ENCODE assay signal across 1 cellular context in the genomic region with DNA sequence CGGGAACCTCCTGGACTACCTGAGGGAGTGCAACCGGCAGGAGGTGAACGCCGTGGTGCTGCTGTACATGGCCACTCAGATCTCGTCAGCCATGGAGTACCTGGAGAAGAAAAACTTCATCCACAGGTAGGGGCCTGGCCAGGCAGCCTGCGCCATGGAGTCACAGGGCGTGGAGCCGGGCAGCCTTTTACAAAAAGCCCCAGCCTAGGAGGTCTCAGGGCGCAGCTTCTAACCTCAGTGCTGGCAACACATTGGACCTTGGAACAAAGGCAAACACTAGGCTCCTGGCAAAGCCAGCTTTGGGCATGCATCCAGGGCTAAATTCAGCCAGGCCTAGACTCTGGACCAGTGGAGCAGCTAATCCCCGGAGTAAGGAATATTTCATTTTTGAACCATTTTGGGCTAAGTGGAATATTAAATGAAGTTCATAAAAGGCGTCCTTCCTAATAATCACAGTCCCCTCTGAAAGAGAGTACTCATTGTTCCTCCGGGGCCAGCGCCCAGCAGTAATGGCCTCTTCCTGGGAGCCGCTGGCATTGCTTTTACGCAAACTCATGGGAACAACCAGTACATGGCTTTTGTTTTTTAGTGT.
TF ChIP-seq lines count a peak whose summit lies in the region.

No MANE protein-coding gene starts in this region.

TF ChIP-seq in HepG2, 621 proteins besides CTCF, POLR2A, EP300 and RAD21 (continued from another document and continues in another):
- no peak for TF ChIP-seq FOXP1 (IDR thresholded peaks at IDR 0.05)
- TF ChIP-seq FOXP1 (CRISPR knock-in tag; IDR thresholded peaks at IDR 0.05): no peak
- no peak for TF ChIP-seq MAFF (IDR thresholded peaks at IDR 0.05; ENCODE audit: low read depth, low read length)
- no peak for TF ChIP-seq ZNF33A (CRISPR knock-in tag; IDR thresholded peaks at IDR 0.05; ENCODE audit: borderline replicate concordance)
- TF ChIP-seq, protein P1, sequence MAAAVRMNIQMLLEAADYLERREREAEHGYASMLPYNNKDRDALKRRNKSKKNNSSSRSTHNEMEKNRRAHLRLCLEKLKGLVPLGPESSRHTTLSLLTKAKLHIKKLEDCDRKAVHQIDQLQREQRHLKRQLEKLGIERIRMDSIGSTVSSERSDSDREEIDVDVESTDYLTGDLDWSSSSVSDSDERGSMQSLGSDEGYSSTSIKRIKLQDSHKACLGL (CRISPR knock-in tag; IDR thresholded peaks at IDR 0.05): no peak
- TF ChIP-seq SETDB1 (CRISPR knock-in tag; IDR thresholded peaks at IDR 0.05; ENCODE audit: borderline replicate concordance): no peak
- TF ChIP-seq, protein P2, sequence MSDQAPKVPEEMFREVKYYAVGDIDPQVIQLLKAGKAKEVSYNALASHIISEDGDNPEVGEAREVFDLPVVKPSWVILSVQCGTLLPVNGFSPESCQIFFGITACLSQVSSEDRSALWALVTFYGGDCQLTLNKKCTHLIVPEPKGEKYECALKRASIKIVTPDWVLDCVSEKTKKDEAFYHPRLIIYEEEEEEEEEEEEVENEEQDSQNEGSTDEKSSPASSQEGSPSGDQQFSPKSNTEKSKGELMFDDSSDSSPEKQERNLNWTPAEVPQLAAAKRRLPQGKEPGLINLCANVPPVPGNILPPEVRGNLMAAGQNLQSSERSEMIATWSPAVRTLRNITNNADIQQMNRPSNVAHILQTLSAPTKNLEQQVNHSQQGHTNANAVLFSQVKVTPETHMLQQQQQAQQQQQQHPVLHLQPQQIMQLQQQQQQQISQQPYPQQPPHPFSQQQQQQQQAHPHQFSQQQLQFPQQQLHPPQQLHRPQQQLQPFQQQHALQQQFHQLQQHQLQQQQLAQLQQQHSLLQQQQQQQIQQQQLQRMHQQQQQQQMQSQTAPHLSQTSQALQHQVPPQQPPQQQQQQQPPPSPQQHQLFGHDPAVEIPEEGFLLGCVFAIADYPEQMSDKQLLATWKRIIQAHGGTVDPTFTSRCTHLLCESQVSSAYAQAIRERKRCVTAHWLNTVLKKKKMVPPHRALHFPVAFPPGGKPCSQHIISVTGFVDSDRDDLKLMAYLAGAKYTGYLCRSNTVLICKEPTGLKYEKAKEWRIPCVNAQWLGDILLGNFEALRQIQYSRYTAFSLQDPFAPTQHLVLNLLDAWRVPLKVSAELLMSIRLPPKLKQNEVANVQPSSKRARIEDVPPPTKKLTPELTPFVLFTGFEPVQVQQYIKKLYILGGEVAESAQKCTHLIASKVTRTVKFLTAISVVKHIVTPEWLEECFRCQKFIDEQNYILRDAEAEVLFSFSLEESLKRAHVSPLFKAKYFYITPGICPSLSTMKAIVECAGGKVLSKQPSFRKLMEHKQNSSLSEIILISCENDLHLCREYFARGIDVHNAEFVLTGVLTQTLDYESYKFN (CRISPR knock-in tag; conservative IDR thresholded peaks at IDR 0.05): peak; percentile 64
- TF ChIP-seq NCOA2 (CRISPR knock-in tag; IDR thresholded peaks at IDR 0.05): no peak
- TF ChIP-seq ZFY (CRISPR knock-in tag; IDR thresholded peaks at IDR 0.05): peak; percentile 66
- no peak for TF ChIP-seq BHLHE40 (IDR thresholded peaks at IDR 0.05; ENCODE audit: low read length)
- no peak for TF ChIP-seq AKNA (CRISPR knock-in tag; IDR thresholded peaks at IDR 0.05; ENCODE audit: borderline replicate concordance)
- no peak for TF ChIP-seq NBN (conservative IDR thresholded peaks at IDR 0.05)
- no peak for TF ChIP-seq SALL2 (CRISPR knock-in tag; IDR thresholded peaks at IDR 0.05)
- TF ChIP-seq NR1H2 (CRISPR knock-in tag; IDR thresholded peaks at IDR 0.05; ENCODE audit: borderline replicate concordance, low read depth): no peak
- TF ChIP-seq JARID2 (CRISPR knock-in tag; IDR thresholded peaks at IDR 0.05; ENCODE audit: insufficient replicate concordance): no peak
- TF ChIP-seq GPN1 (CRISPR knock-in tag; IDR thresholded peaks at IDR 0.05; ENCODE audit: borderline replicate concordance): no peak
- no peak for TF ChIP-seq ZBTB10 (CRISPR knock-in tag; IDR thresholded peaks at IDR 0.05; ENCODE audit: borderline replicate concordance)
- no peak for TF ChIP-seq ZNF572 (CRISPR knock-in tag; IDR thresholded peaks at IDR 0.05)
- 0 out of 2 replicates have a peak, but pooled peaks have one; percentile 43 for TF ChIP-seq ZNF232 (CRISPR knock-in tag; IDR thresholded peaks at IDR 0.05; ENCODE audit: borderline replicate concordance)
- no peak for TF ChIP-seq ZNF609 (CRISPR knock-in tag; IDR thresholded peaks at IDR 0.05; ENCODE audit: borderline replicate concordance)
- TF ChIP-seq ZNF318 (CRISPR knock-in tag; IDR thresholded peaks at IDR 0.05): no peak
- TF ChIP-seq ZNF773 (CRISPR knock-in tag; IDR thresholded peaks at IDR 0.05; ENCODE audit: borderline replicate concordance): no peak
- no peak for TF ChIP-seq ETV6 (CRISPR knock-in tag; conservative IDR thresholded peaks at IDR 0.05)
